In the genomic region with DNA sequence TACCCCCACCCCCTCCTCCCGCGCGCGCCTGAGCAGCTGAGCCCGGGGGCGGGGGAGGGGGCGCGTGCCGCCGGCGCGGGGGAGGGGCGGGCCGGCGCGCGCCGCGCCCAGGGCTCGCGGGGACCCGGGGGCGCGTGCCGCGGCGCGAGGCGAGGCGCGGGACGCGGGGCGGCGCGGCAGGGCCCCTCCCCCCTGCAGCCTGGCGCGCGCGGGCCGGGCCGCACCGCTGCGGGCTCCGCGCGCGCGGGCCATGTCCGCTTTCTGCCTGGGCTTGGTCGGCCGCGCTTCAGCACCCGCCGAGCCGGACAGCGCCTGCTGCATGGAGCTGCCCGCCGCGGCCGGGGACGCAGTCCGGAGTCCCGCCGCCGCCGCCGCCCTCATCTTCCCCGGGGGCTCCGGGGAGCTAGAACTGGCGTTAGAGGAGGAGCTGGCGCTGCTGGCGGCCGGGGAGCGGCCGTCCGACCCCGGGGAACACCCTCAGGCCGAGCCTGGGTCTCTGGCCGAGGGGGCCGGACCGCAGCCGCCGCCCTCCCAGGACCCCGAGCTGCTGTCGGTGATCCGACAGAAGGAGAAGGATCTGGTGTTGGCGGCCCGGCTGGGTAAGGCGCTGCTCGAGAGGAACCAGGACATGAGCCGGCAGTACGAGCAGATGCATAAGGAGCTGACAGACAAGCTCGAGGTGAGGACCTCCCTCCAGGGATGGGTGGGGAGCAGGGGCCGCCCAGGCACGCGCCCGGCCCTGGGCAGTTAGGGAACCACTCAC, we compare ENCODE assay signal across 8 cellular contexts. TPM values are rescaled to one million over a fixed set of nuclear protein-coding genes. Genes with fewer than 3 reads are reported as not detected.
A peak's percentile ranks its signal among the peaks of the same experiment; 100 is the strongest.
DNase-seq lines count a peak whose midpoint lies in the region; ATAC-seq, FAIRE-seq and TF ChIP-seq lines count a peak whose summit lies in the region.

No MANE protein-coding gene starts in this region.

- H3K9me3 ChIP-seq in heart right ventricle = no peaks in the 10 kb centered on the region

- H3K27ac ChIP-seq in heart right ventricle = no peak overlapping the region

- DNase-seq in C1 segment of cervical spinal cord (lab: John Stamatoyannopoulos, UW) = peak in 12 of 14 donors; percentile 1 to 58 (median 22)
- peak; percentile 57 for DNase-seq in T follicular helper cell (ENCODE audit: low read depth)
- peak; percentile 52 for DNase-seq in amniotic epithelial cell (ENCODE audit: low read depth)
- DNase-seq in heart right ventricle = peak; percentile 80 to 85
- peak; percentile 28 to 92 (median 50) for DNase-seq in posterior cingulate gyrus
- peak; percentile 84 for DNase-seq in urothelium cell line (ENCODE audit: low spot score)

- ATAC-seq in GM19328 (IDR thresholded peaks at IDR 0.05; ENCODE audit: unreplicated experiment) = peak; percentile 27
- ATAC-seq in HG03521 (IDR thresholded peaks at IDR 0.05; ENCODE audit: unreplicated experiment) = peak; percentile 32
- peak; percentile 84 to 95 (median 90) for ATAC-seq in heart right ventricle

- WGBS in heart right ventricle, 2 donors = 1% methylated on average over 70 to 97 of the region's 98 CpGs

- peaks cover 4 to 17% (median 13%) of the 10 kb centered on the region in 9 donors for H3K4me1 ChIP-seq in heart right ventricle

- peak overlapping the region in 9 of 10 donors; percentile 37 to 59 (median 56) for H3K4me3 ChIP-seq in heart right ventricle

- TF ChIP-seq CTCF in heart right ventricle (IDR thresholded peaks at IDR 0.05) = no peak

- no peak for FAIRE-seq in urothelium cell line (lab: Jason Lieb, UNC)

- intact Hi-C loops in heart right ventricle (cut with DNase I) (loop anchor here in 1 of 10 donors (5.0 kb wide), 1 partner anchor 98 kb away; no protein-coding TSS in a partner anchor), posterior cingulate gyrus (cut with DNase I) (loop anchor here (1.0 kb wide), 1 partner anchor 97 kb away; no protein-coding TSS in a partner anchor)

- H3K27me3 ChIP-seq in heart right ventricle = peaks cover 0 to 87% (median 69%) of the 10 kb centered on the region in 7 donors

- no peaks in the 10 kb centered on the region for H3K36me3 ChIP-seq in heart right ventricle

RNA-seq across cellular contexts. Expression of gene BICDL1, which starts 0.8 kb away (rescaled TPM):
- total RNA-seq in heart right ventricle = 1 to 10 TPM in 1 of 10 donors, under 1 TPM in 7, not detected in 2; 0.10 to 1.5 (median 0.34) TPM
- polyA plus RNA-seq in heart right ventricle = under 1 TPM; 0.16 to 0.44 TPM

Comparison
In these comparisons a context has a peak if more than half of its experiments do, and no peak if none do; other contexts are left out.
1. DNase-seq: peak in every context shown above with its lines; median percentile 84 in urothelium cell line; 82 in heart right ventricle; 57 in T follicular helper cell; 52 in amniotic epithelial cell; 50 in posterior cingulate gyrus; 22 in C1 segment of cervical spinal cord.
2. ATAC-seq: peak in every context shown above with its lines; median percentile 90 in heart right ventricle; 32 in HG03521; 27 in GM19328.